24 cellular contexts compared by ENCODE assay signal in genomic region chr11:116353517-116353916, GRCh38.
DNase-seq lines count a peak whose midpoint lies in the region; ATAC-seq and TF ChIP-seq lines count a peak whose summit lies in the region.
"Had no signal": no experiment of that assay in that cellular context is flagged by ENCODE, and none has a peak within 500 bp of the region (broad histone marks: within the 10 kb centered on the region; RNA-seq: fewer than 3 reads in every experiment).

No MANE protein-coding gene starts in this region.

- TF ChIP-seq CTCF in epithelial cell of esophagus (IDR thresholded peaks at IDR 0.05; ENCODE audit: insufficient read depth, low read depth, low read length, missing control alignments), result no peak

- H3K4me3 ChIP-seq in epithelial cell of esophagus (ENCODE audit: low read length), result no peak overlapping the region
- H3K4me3 ChIP-seq: SK-N-MC, tibial artery had no signal

- ATAC-seq in HG02938 (IDR thresholded peaks at IDR 0.05; ENCODE audit: unreplicated experiment), result no peak
- no peak for ATAC-seq in HG03432 (IDR thresholded peaks at IDR 0.05; ENCODE audit: unreplicated experiment)
- ATAC-seq: activated naive CD8-positive, alpha-beta T cell treated with anti-CD3 and anti-CD28 coated beads, Interleukin-2, amount 50 U/mL, for 24 hours; natural killer cell; sciatic nerve had no signal

- DNase-seq in DMS153 (lab: John Stamatoyannopoulos, UW) (peak; percentile 47), DMS153 treated with DMSO at 0.1 percent for 48 hours (lab: John Stamatoyannopoulos, UW; ENCODE audit: unreplicated experiment) (no peak), NCI-H146 treated with DMSO at 0.1 percent for 48 hours (lab: John Stamatoyannopoulos, UW; ENCODE audit: unreplicated experiment) (peak; percentile 44), epithelial cell of esophagus (ENCODE audit: low read depth) (peak; percentile 1), renal cortical epithelial cell (ENCODE audit: low read depth) (peak; percentile 36), NCI-H128 (lab: John Stamatoyannopoulos, UW; ENCODE audit: unreplicated experiment) (no peak)
- DNase-seq: activated CD4-positive, alpha-beta T cell treated with anti-CD3 and anti-CD28 coated beads for 48 hours; activated gamma-delta T cell treated with Interleukin-2 at 50 U/mL for 16 hours; activated naive CD8-positive, alpha-beta T cell treated with anti-CD3 and anti-CD28 coated beads, Interleukin-2, amount 50 U/mL, for 24 hours; activated T-cell treated with anti-CD3 and anti-CD28 coated beads, Interleukin-2, amount 50 U/mL, for 24 hours; CD4-positive, CD25-positive, alpha-beta regulatory T cell; effector CD8-positive, alpha-beta T cell; foreskin fibroblast; H9; Karpas-422; natural killer cell; NCI-H2029; stimulated activated CD4-positive, alpha-beta T cell treated with anti-CD3 and anti-CD28 coated beads, Interleukin-15, amount 100 ng/mL, for 24 hours; T-helper 2 cell; tibial artery had no signal

Comparison
In these comparisons a context has a peak if more than half of its experiments do, and no peak if none do; other contexts are left out.
1. DNase-seq: peak in DMS153 (single experiment), NCI-H146 treated with DMSO at 0.1 percent for 48 hours (single experiment), epithelial cell of esophagus (single experiment) and renal cortical epithelial cell (single experiment); none in DMS153 treated with DMSO at 0.1 percent for 48 hours (single experiment) and NCI-H128 (single experiment).